23 cellular contexts compared by ENCODE assay signal in genomic region chr3:44099566-44100297, GRCh38.
"Had no signal": no experiment of that assay in that cellular context is flagged by ENCODE, and none has a peak within 500 bp of the region (broad histone marks: within the 10 kb centered on the region; RNA-seq: fewer than 3 reads in every experiment).

No MANE protein-coding gene starts in this region.

- H3K36me3 ChIP-seq: esophagus squamous epithelium, lower lobe of right lung, right atrium auricular region, tibial nerve, uterus had no signal

- H3K4me3 Mint-ChIP-seq: activated CD8-positive, alpha-beta T cell treated with anti-CD3 and anti-CD28 coated beads for 36 hours; activated naive CD4-positive, alpha-beta T cell treated with anti-CD3 and anti-CD28 coated beads for 36 hours; activated naive CD8-positive, alpha-beta T cell treated with anti-CD3 and anti-CD28 coated beads, Interleukin-2, amount 50 U/mL, for 24 hours; activated T-cell treated with anti-CD3 and anti-CD28 coated beads, Interleukin-2, amount 50 U/mL, for 24 hours; dendritic cell treated with granulocyte-macrophage colony-stimulating factor and Interleukin-4, amounts not matched to agents 40 ng/mL and 50 ng/mL, for 4 days; nephron; T-helper 2 cell treated with Interferon-gamma antibody and Interleukin-4, amounts not matched to agents 5 μg/mL and 100 μg/mL, for 36 hours had no signal

- H3K27ac ChIP-seq: esophagus squamous epithelium, lower lobe of right lung, right atrium auricular region, tibial nerve, uterus had no signal

- H3K4me3 ChIP-seq: esophagus squamous epithelium, lower lobe of right lung, right atrium auricular region, tibial nerve, uterus had no signal

- H3K9me3 ChIP-seq: esophagus squamous epithelium, lower lobe of right lung, right atrium auricular region, tibial nerve, uterus had no signal

- ATAC-seq: activated CD8-positive, alpha-beta T cell treated with anti-CD3 and anti-CD28 coated beads for 36 hours; activated naive CD8-positive, alpha-beta T cell treated with anti-CD3 and anti-CD28 coated beads, Interleukin-2, amount 50 U/mL, for 24 hours; lower lobe of right lung had no signal

- H3K27me3 ChIP-seq: right atrium auricular region, uterus had no signal

- H3K9me3 Mint-ChIP-seq: activated CD8-positive, alpha-beta T cell treated with anti-CD3 and anti-CD28 coated beads for 36 hours; activated naive CD4-positive, alpha-beta T cell treated with anti-CD3 and anti-CD28 coated beads for 36 hours; activated T-cell treated with anti-CD3 and anti-CD28 coated beads, Interleukin-2, amount 50 U/mL, for 24 hours; dendritic cell treated with granulocyte-macrophage colony-stimulating factor and Interleukin-4, amounts not matched to agents 40 ng/mL and 50 ng/mL, for 4 days; nephron; T-helper 2 cell treated with Interferon-gamma antibody and Interleukin-4, amounts not matched to agents 5 μg/mL and 100 μg/mL, for 36 hours had no signal

- FAIRE-seq: endothelial cell of umbilical vein, islet of Langerhans had no signal

- DNase-seq: activated CD4-positive, alpha-beta T cell treated with anti-CD3 and anti-CD28 coated beads for 48 hours; activated CD4-positive, CD25-positive, alpha-beta regulatory T cell; activated CD8-positive, alpha-beta T cell treated with anti-CD3 and anti-CD28 coated beads for 36 hours; activated naive CD4-positive, alpha-beta T cell treated with anti-CD3 and anti-CD28 coated beads for 36 hours; activated naive CD8-positive, alpha-beta T cell treated with anti-CD3 and anti-CD28 coated beads, Interleukin-2, amount 50 U/mL, for 24 hours; activated T-cell treated with anti-CD3 and anti-CD28 coated beads, Interleukin-2, amount 50 U/mL, for 24 hours; effector memory CD4-positive, alpha-beta T cell; esophagus squamous epithelium; hippocampal formation; lower lobe of right lung; occipital lobe; stimulated activated CD4-positive, alpha-beta T cell treated with anti-CD3 and anti-CD28 coated beads, Interleukin-12 subunit alpha, Interleukin-12 subunit beta, amount 100 ng/mL, for 4 hours; stimulated activated CD4-positive, alpha-beta T cell treated with anti-CD3 and anti-CD28 coated beads, Interleukin-1b, Interleukin-23, amount 100 ng/mL, for 48 hours; stimulated activated CD8-positive, alpha-beta memory T cell treated with anti-CD3 and anti-CD28 coated beads, Interleukin-4, amount 100 ng/mL, for 48 hours; stimulated activated naive CD4-positive, alpha-beta T cell treated with Interleukin-2 at 50 U/mL for 16 hours; uterus had no signal

- H3K4me1 ChIP-seq: lower lobe of right lung, right atrium auricular region, tibial nerve, uterus had no signal

- H3K27ac Mint-ChIP-seq: activated CD8-positive, alpha-beta T cell treated with anti-CD3 and anti-CD28 coated beads for 36 hours; activated naive CD4-positive, alpha-beta T cell treated with anti-CD3 and anti-CD28 coated beads for 36 hours; activated naive CD8-positive, alpha-beta T cell treated with anti-CD3 and anti-CD28 coated beads, Interleukin-2, amount 50 U/mL, for 24 hours; activated T-cell treated with anti-CD3 and anti-CD28 coated beads, Interleukin-2, amount 50 U/mL, for 24 hours; dendritic cell treated with granulocyte-macrophage colony-stimulating factor and Interleukin-4, amounts not matched to agents 40 ng/mL and 50 ng/mL, for 4 days; nephron; T-helper 2 cell treated with Interferon-gamma antibody and Interleukin-4, amounts not matched to agents 5 μg/mL and 100 μg/mL, for 36 hours had no signal
